In the genomic region with DNA sequence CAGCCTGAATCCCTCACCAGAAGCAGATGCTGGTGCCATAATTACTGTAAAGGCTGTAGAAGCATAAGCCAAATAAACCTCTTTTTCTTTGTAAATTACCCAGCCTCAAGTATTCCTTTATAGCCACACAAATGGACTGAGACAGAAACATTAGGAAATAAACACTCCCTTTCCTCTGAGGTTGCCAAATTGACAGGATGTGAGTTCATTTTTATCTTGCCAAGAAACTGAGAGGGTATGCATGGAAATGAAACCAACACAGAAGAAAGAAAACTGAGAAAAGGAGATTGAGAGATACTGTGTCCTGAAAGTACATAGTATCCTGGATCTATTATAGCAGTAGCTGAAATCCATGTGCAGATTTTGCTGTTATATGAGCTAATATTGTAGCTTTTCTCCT, we compare ENCODE assay signal across 22 cellular contexts.
DNase-seq lines count a peak whose midpoint lies in the region; ATAC-seq, FAIRE-seq and TF ChIP-seq lines count a peak whose summit lies in the region.
"Had no signal": no experiment of that assay in that cellular context is flagged by ENCODE, and none has a peak within 500 bp of the region (broad histone marks: within the 10 kb centered on the region; RNA-seq: fewer than 3 reads in every experiment).

No MANE protein-coding gene starts in this region.

- TF ChIP-seq CTCF in cardiac fibroblast (IDR thresholded peaks at IDR 0.05; ENCODE audit: low read depth, low read length) (no peak), D721Med (IDR thresholded peaks at IDR 0.05; ENCODE audit: insufficient read depth, missing control alignments) (no peak)

- no peak for FAIRE-seq in D721Med (lab: Jason Lieb, UNC)
- FAIRE-seq: colon had no signal

- no peak overlapping the region for H3K4me3 ChIP-seq in cardiac fibroblast (replicated peaks in 1 of 2; ENCODE audit: low read depth in 2 of 2, low read length in 2 of 2)
- H3K4me3 ChIP-seq: esophagus muscularis mucosa, prostate gland had no signal

- DNase-seq in H4 (ENCODE audit: low spot score) (peak; percentile 22), NCI-H69 (lab: John Stamatoyannopoulos, UW) (peak; percentile 11), cardiac fibroblast (ENCODE audit: low read depth in 2 of 2) (peak; percentile 69 to 70), glomerular endothelial cell (ENCODE audit: extremely low read depth, low read depth, low spot score) (peak; percentile 22), NAMALWA (ENCODE audit: low spot score) (no peak), D721Med (ENCODE audit: insufficient read length, low spot score) (no peak), LoVo (ENCODE audit: low spot score) (no peak)
- DNase-seq: activated CD4-positive, alpha-beta T cell treated with anti-CD3 and anti-CD28 coated beads, Interleukin-2, amount 50 U/mL, for 4 hours; aorta; effector memory CD8-positive, alpha-beta T cell; head of caudate nucleus; NCI-H1694 treated with DMSO at 0.1 percent for 48 hours; NCI-H748 treated with DMSO at 0.1 percent for 48 hours; PC-3; SIG-M5; SW 1271; trophoblast cell had no signal

- ATAC-seq in GM18870 (IDR thresholded peaks at IDR 0.05; ENCODE audit: unreplicated experiment), result no peak
- ATAC-seq: effector memory CD8-positive, alpha-beta T cell; PC-3; WTC11 had no signal

Comparison
In these comparisons a context has a peak if more than half of its experiments do, and no peak if none do; other contexts are left out.
1. DNase-seq: peak in H4 (single experiment), NCI-H69 (single experiment), cardiac fibroblast (2 of 2) and glomerular endothelial cell (single experiment); none in NAMALWA (single experiment), D721Med (single experiment) and LoVo (single experiment).